ENCODE assay signal across 8 cellular contexts in the genomic region with DNA sequence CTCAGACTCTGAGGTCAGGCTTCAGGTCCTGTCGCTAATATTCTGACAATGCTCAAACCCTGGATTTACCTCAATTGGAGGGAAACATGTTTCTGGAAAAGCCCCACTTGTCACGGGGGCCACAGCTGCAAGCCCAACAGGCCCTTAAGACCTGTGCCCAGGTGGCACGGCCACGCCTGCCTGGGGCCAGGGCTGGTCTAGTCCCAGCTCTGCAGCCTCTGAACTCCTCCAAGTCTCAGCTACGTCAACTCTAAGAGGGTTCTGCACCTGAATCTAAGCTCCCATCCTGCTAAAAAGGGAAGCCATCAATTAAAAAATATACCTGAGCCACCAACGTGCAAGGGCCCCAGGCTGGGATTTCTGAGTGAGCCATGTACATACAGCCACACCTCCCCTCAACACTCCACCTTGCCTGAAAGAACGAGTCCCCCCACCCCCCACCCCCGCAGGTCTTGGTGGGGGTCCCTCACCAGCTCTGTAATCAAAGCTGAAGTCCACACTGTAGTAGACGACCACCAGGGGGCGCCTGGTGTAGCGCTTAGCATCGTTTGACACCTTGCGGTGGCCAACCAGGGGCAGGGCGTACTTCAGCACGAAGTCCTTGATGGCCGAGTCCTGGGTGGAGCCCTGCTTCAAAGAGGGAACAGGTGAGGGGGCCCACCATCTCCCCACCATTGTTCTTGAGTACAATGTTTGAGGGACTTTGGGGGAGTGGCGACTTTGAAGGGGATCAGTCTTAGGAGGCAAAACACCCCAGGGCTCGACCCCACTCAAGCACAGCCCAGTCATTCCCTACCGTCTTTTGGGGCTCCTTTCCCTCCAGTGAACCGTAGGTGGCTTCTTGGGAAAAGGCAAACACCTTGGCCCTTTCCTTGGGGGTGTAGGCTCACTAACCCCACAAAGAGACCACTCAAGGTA. TPM values are rescaled to one million over a fixed set of nuclear protein-coding genes. Genes with fewer than 3 reads are reported as not detected.
DNase-seq lines count a peak whose midpoint lies in the region; ATAC-seq and TF ChIP-seq lines count a peak whose summit lies in the region.

No MANE protein-coding gene starts in this region.

- H3K4me3 ChIP-seq in Jurkat, Clone E6-1 (ENCODE audit: low read length): no peak overlapping the region
- no peak overlapping the region for H3K4me3 ChIP-seq in smooth muscle cell

- H3K27ac Mint-ChIP-seq in CD14-positive monocyte (peak overlapping the region in 4 of 7 donors; percentile 15 to 68 (median 42)), T-cell (peak overlapping the region; percentile 34 to 65)

- H4K20me1 ChIP-seq in smooth muscle cell (ENCODE audit: low read depth): peaks cover 35% of the 10 kb centered on the region

- 69% methylated on average over 20 of the region's 20 CpGs for WGBS in smooth muscle cell (ENCODE audit: low lambda C conversion rate)

- H3K27ac ChIP-seq in smooth muscle cell (ENCODE audit: low read depth): no peak overlapping the region

- no peaks in the 10 kb centered on the region for H3K9me3 ChIP-seq in smooth muscle cell (replicated peaks; ENCODE audit: low read depth)

- intact Hi-C loops in CD14-positive monocyte (cut with micrococcal nuclease): loop anchor here (2.0 kb wide), 1 partner anchor 85 kb away; a partner anchor contains a TSS

- TF ChIP-seq CTCF in CD14-positive monocyte (IDR thresholded peaks at IDR 0.05) (peak; percentile 94), smooth muscle cell (IDR thresholded peaks at IDR 0.05; ENCODE audit: borderline replicate concordance, insufficient read depth, poor library complexity, severe bottlenecking) (peak; percentile 86)

- peak; percentile 73 for ATAC-seq in GM19397 (IDR thresholded peaks at IDR 0.05; ENCODE audit: unreplicated experiment)
- ATAC-seq in T-cell (replicated peaks in 1 of 4): peak; percentile 82 to 96 (median 90)

- no peaks in the 10 kb centered on the region for H3F3A ChIP-seq in smooth muscle cell (ENCODE audit: low read depth)

- CTCF ChIA-PET in T-cell (lab: Charles Lee): interaction anchor here (0.5 to 4.4 kb wide), 23 partner anchors 12 to 120 kb away, joined by 3 to 29 read pairs (median 5); a partner anchor contains a TSS

- no peak overlapping the region for H3K4me2 ChIP-seq in smooth muscle cell

- no peaks in the 10 kb centered on the region for H3K9me3 Mint-ChIP-seq in CD14-positive monocyte
- no peaks in the 10 kb centered on the region for H3K9me3 Mint-ChIP-seq in T-cell

- no peaks in the 10 kb centered on the region for H3K4me1 ChIP-seq in smooth muscle cell (ENCODE audit: low read depth)

- peaks cover 53 to 84% of the 10 kb centered on the region in 2 donors for H3K36me3 Mint-ChIP-seq in CD14-positive monocyte
- peaks cover 20% of the 10 kb centered on the region for H3K36me3 Mint-ChIP-seq in T-cell

- H3K79me2 ChIP-seq in smooth muscle cell (ENCODE audit: low read depth): no peaks in the 10 kb centered on the region

- no peaks in the 10 kb centered on the region for H3K27me3 ChIP-seq in smooth muscle cell (ENCODE audit: low read depth)

- POLR2A ChIA-PET in T-cell (lab: Charles Lee): interaction anchor here in 1 of 2 donors (0.6 kb wide), 1 partner anchor 60 kb away, joined by 3 read pairs; no protein-coding TSS in a partner anchor

- no peak overlapping the region for H3K9ac ChIP-seq in smooth muscle cell (ENCODE audit: low read depth)

- H2AFZ ChIP-seq in smooth muscle cell (ENCODE audit: low read depth): no peak overlapping the region

- H3K36me3 ChIP-seq in smooth muscle cell (ENCODE audit: low read depth): no peaks in the 10 kb centered on the region

- H3K4me1 Mint-ChIP-seq in CD14-positive monocyte (peaks cover 2% of the 10 kb centered on the region), T-cell (peaks cover 5 to 7% (median 6%) of the 10 kb centered on the region in 3 donors)

- H3K4me3 Mint-ChIP-seq in CD14-positive monocyte (no peak overlapping the region), T-cell (no peak overlapping the region)

- DNase-seq in CD14-positive monocyte (ENCODE audit: low spot score): peak; percentile 72
- peak; percentile 69 for DNase-seq in Jurkat, Clone E6-1 (ENCODE audit: low read depth, low spot score)
- peak; percentile 38 to 85 (median 74) for DNase-seq in T-cell
- DNase-seq in amniotic epithelial cell (ENCODE audit: low read depth): peak; percentile 62
- DNase-seq in hepatic stellate cell (ENCODE audit: low spot score): peak; percentile 61
- peak; percentile 24 for DNase-seq in smooth muscle cell (lab: John Stamatoyannopoulos, UW; ENCODE audit: unreplicated experiment)
- no peak for DNase-seq in HPDE6-E6E7 (ENCODE audit: extremely low spot score)

- peaks cover 0 to 3% (median 0%) of the 10 kb centered on the region in 3 donors for H3K27me3 Mint-ChIP-seq in CD14-positive monocyte (ENCODE audit: low read depth in 3 of 3)
- H3K27me3 Mint-ChIP-seq in T-cell: no peaks in the 10 kb centered on the region

RNA-seq across cellular contexts. Expression of a gene that starts 22.6 kb away (rescaled TPM):
- polyA plus RNA-seq in CD14-positive monocyte (10 to 100 TPM; 36.5 to 51.2 TPM), smooth muscle cell (211 and 316 TPM in 2 replicates)
- 75.9 TPM for polyA plus RNA-seq in Jurkat, Clone E6-1 (2012; ENCODE audit: insufficient read depth, insufficient read length)
- total RNA-seq in T-cell (10 to 100 TPM; 40.3 to 75.3 (median 68.4) TPM), smooth muscle cell (178 and 229 TPM in 2 replicates)
